Comparison of ENCODE assay signal across 28 cellular contexts in genomic region chr12:6356374-6356820, GRCh38. TPM values are rescaled to one million over a fixed set of nuclear protein-coding genes. Genes with fewer than 3 reads are reported as not detected.
DNase-seq lines count a peak whose midpoint lies in the region; ATAC-seq, FAIRE-seq and TF ChIP-seq lines count a peak whose summit lies in the region.
"Had no signal": no experiment of that assay in that cellular context is flagged by ENCODE, and none has a peak within 500 bp of the region (broad histone marks: within the 10 kb centered on the region; RNA-seq: fewer than 3 reads in every experiment).

No MANE protein-coding gene starts in this region.

- RAD21 ChIA-PET in GM12878 (lab: Charles Lee; ENCODE audit: unreplicated experiment) = interaction anchor here (0.7 to 1.6 kb wide), 6 partner anchors 11 to 70 kb away, joined by 3 to 9 read pairs (median 3); no protein-coding TSS in a partner anchor

- BruUV-seq in GM12878 (replicated peaks; lab: Mats Ljungman, UMichigan) = no TSS peak

- H3K4me2 ChIP-seq in GM12878 (ENCODE audit: control insufficient read depth, insufficient read depth) (no peak overlapping the region), osteoblast (ENCODE audit: insufficient read depth, low read length) (no peak overlapping the region)

- TF ChIP-seq CTCF in CD14-positive monocyte (IDR thresholded peaks at IDR 0.05) (no peak), GM12878 (IDR thresholded peaks at IDR 0.05 in 2 of 3, conservative IDR thresholded peaks at IDR 0.05 in 1 of 3; ENCODE audit: control insufficient read depth in 2 of 3, extremely low read depth in 1 of 3, insufficient read depth in 1 of 3, low read depth in 3 of 3, low read length in 3 of 3) (no peak), osteoblast (IDR thresholded peaks at IDR 0.05; ENCODE audit: extremely low read depth, low read depth, low read length) (no peak)

- no peak for FAIRE-seq in GM12878 (lab: Jason Lieb, UNC)
- FAIRE-seq: G401.6, GM18507, H54 had no signal

- H3K4me3 Mint-ChIP-seq in CD14-positive monocyte = peak overlapping the region; percentile 32 to 34
- H3K4me3 Mint-ChIP-seq: IgD-negative memory B cell had no signal

- H3K36me3 ChIP-seq in GM12878 (ENCODE audit: control insufficient read depth in 2 of 2, insufficient read depth in 2 of 2, low read length in 1 of 2) (no peaks in the 10 kb centered on the region), osteoblast (ENCODE audit: insufficient read depth, low read length) (no peaks in the 10 kb centered on the region)

- H2AFZ ChIP-seq in GM12878 (ENCODE audit: control insufficient read depth, low read depth, low read length) (no peak overlapping the region), osteoblast (ENCODE audit: low read length) (no peak overlapping the region)

- POLR2A ChIA-PET in GM12878 (lab: Charles Lee) = interaction anchor here (1.0 to 1.4 kb wide), 3 partner anchors 20 to 109 kb away, joined by 3 to 4 read pairs (median 3); no protein-coding TSS in a partner anchor

- H4K20me1 ChIP-seq in GM12878 (ENCODE audit: control insufficient read depth, insufficient read depth) = no peaks in the 10 kb centered on the region
- no peaks in the 10 kb centered on the region for H4K20me1 ChIP-seq in osteoblast (ENCODE audit: insufficient read depth, low read length)

- H3K4me1 ChIP-seq in GM12878 (ENCODE audit: control insufficient read depth, insufficient read depth, low read length) (no peaks in the 10 kb centered on the region; the same call in 1 of the 2 replicates), osteoblast (ENCODE audit: insufficient read depth, low read length) (no peaks in the 10 kb centered on the region)

- H3K9me3 ChIP-seq in GM12878 (replicated peaks; ENCODE audit: control insufficient read depth, insufficient read depth, low read length) (no peaks in the 10 kb centered on the region), osteoblast (ENCODE audit: low read depth, low read length) (no peaks in the 10 kb centered on the region)

- 46% methylated on average over 5 of the region's 5 CpGs for WGBS in GM12878 (ENCODE audit: insufficient coverage, insufficient replicate concordance, low lambda C conversion rate, missing lambda C conversion rate)

- no peak for TF ChIP-seq RAD21 in GM12878 (IDR thresholded peaks at IDR 0.05; ENCODE audit: insufficient read depth, low read depth, low read length)

- no peak for TF ChIP-seq EP300 in GM12878 (IDR thresholded peaks at IDR 0.05; ENCODE audit: borderline replicate concordance in 1 of 2, control insufficient read depth in 1 of 2, low read depth in 2 of 2, low read length in 2 of 2)

- no peaks in the 10 kb centered on the region for H3K36me3 Mint-ChIP-seq in CD14-positive monocyte
- H3K36me3 Mint-ChIP-seq: CD8-positive, alpha-beta memory T cell; IgD-negative memory B cell had no signal

- no peaks in the 10 kb centered on the region for H3K79me2 ChIP-seq in GM12878 (ENCODE audit: control insufficient read depth, insufficient read depth, low read length)
- no peaks in the 10 kb centered on the region for H3K79me2 ChIP-seq in osteoblast (ENCODE audit: insufficient read depth, low read length)

- no peak for TF ChIP-seq POLR2A in GM12878 (IDR thresholded peaks at IDR 0.05; ENCODE audit: low read depth, low read length)

- H3K27ac ChIP-seq in GM12878 (ENCODE audit: control insufficient read depth, insufficient read depth) (no peak overlapping the region), osteoblast (ENCODE audit: low read depth, low read length) (no peak overlapping the region)

- H3K4me3 ChIP-seq in GM12878 (no peak overlapping the region), osteoblast (ENCODE audit: insufficient read depth, low read length) (no peak overlapping the region)

- CTCF ChIA-PET in GM12878 (lab: Yijun Ruan, JAX) = interaction anchor here (0.9 to 2.9 kb wide), 6 partner anchors 11 to 175 kb away, joined by 3 to 11 read pairs (median 6); no protein-coding TSS in a partner anchor

- H3K9ac ChIP-seq in GM12878 (ENCODE audit: control insufficient read depth, insufficient read depth, low read length) = no peak overlapping the region

- H3K27ac Mint-ChIP-seq in CD14-positive monocyte = peak overlapping the region; percentile 77 to 95 (median 88)
- H3K27ac Mint-ChIP-seq: IgD-negative memory B cell had no signal

- H3K27me3 ChIP-seq in GM12878 (replicated peaks in 1 of 2; ENCODE audit: control insufficient read depth in 2 of 2, insufficient read depth in 2 of 2, low read length in 1 of 2) = no peaks in the 10 kb centered on the region; a peak in 1 of 4 replicates
- H3K27me3 ChIP-seq in osteoblast (ENCODE audit: insufficient read depth, low read length) = peaks cover 2% of the 10 kb centered on the region

- SMC1A ChIA-PET in GM12878 (lab: Charles Lee; ENCODE audit: uncharacterized antibody, unreplicated experiment) = interaction anchor here (1.0 to 1.2 kb wide), 2 partner anchors 10 to 33 kb away, joined by 4 read pairs; no protein-coding TSS in a partner anchor

- intact Hi-C loops in CD14-positive monocyte (cut with micrococcal nuclease) (loop anchor here in 1 of 2 donors (2.0 kb wide), 1 partner anchor 14 kb away; the partner anchor contains the start of gene TNFRSF1A), GM12878 (cut with micrococcal nuclease; ENCODE audit: unreplicated experiment) (no loop called here), posterior vena cava (cut with DNase I) (no loop called here)

- H3K27me3 Mint-ChIP-seq in CD14-positive monocyte (ENCODE audit: low read depth in 3 of 3) = peaks cover 0 to 6% (median 0%) of the 10 kb centered on the region in 3 donors
- H3K27me3 Mint-ChIP-seq: CD8-positive, alpha-beta memory T cell had no signal

- ATAC-seq in GM12878 (no peak), GM21825 (IDR thresholded peaks at IDR 0.05; ENCODE audit: unreplicated experiment) (no peak)
- ATAC-seq: Right ventricle myocardium inferior had no signal

- peaks cover 84% of the 10 kb centered on the region for H3K4me1 Mint-ChIP-seq in CD14-positive monocyte

- peaks cover 0 to 3% (median 0%) of the 10 kb centered on the region in 7 donors for H3K9me3 Mint-ChIP-seq in CD14-positive monocyte
- H3K9me3 Mint-ChIP-seq: CD8-positive, alpha-beta memory T cell; IgD-negative memory B cell had no signal

- in situ Hi-C loops in GM12878 (cut with MboI) = no loop called here

- DNase-seq in AG20443 (ENCODE audit: low spot score) = peak; percentile 1
- no peak for DNase-seq in CD14-positive monocyte (ENCODE audit: low spot score)
- DNase-seq in GM12878 (ENCODE audit: low read depth, low spot score) = no peak
- peak; percentile 67 for DNase-seq in osteoblast (ENCODE audit: insufficient read length, low spot score, missing footprints)
- DNase-seq in posterior vena cava (ENCODE audit: low spot score) = no peak
- no peak for DNase-seq in NK-92 (lab: John Stamatoyannopoulos, UW; ENCODE audit: unreplicated experiment)
- DNase-seq: C1 segment of cervical spinal cord; Calu3; CD8-positive, alpha-beta memory T cell; DMS153; Kasumi-1; NCI-H1417; NCI-H1694 treated with DMSO at 0.1 percent for 48 hours; NCI-H2081 treated with DMSO at 0.1 percent for 48 hours; NCI-H2171 treated with DMSO at 0.1 percent for 48 hours; NCI-H524 treated with DMSO at 0.1 percent for 48 hours; NCI-H82 had no signal

RNA-seq across cellular contexts. Expression of gene TNFRSF1A, which starts 14.5 kb away (rescaled TPM):
- polyA plus RNA-seq in CD14-positive monocyte (100 to 1,000 TPM; 108 to 157 TPM), GM12878 (2011; rRNA removed) (16.5 and 18.9 TPM in 2 replicates), GM12878 (2014; fragmentation: Illumina TruSeq; extraction: Trizol) (6.4 and 14.8 TPM in 2 replicates), GM12878 (2014; fragmentation: Nextera tagmentation; extraction: Ambion mirVana) (under 1 TPM; 0.24 to 0.77 TPM), GM12878 (2014; rRNA removed) (12.7 and 13.1 TPM in 2 replicates), GM12878 (2016; fragmentation: Nextera tagmentation; extraction: Ambion mirVana) (10 to 100 TPM; 10.6 to 13.0 TPM)
- 25.3 and 26.1 TPM in 2 replicates for total RNA-seq in GM12878 (2013; cell fraction: nucleolus; rRNA removed)
- total RNA-seq in GM12878 (2014; rRNA removed) (11.7 and 14.1 TPM in 2 replicates), GM12878 (2014; rRNA removed; fragmentation: Illumina TruSeq; extraction: Trizol) (7.3 and 9.8 TPM in 2 replicates), GM12878 (2021) (16.2 and 16.5 TPM in 2 replicates), osteoblast (228 and 255 TPM in 2 replicates), posterior vena cava (100 to 1,000 TPM; 190 to 194 TPM)
- polyA plus RNA-seq in GM12878 (2011; ENCODE audit: low read depth) = 4.1 TPM
- polyA plus RNA-seq in GM12878 (2011; cell fraction: cytosol; rRNA removed) = 16.0 and 25.6 TPM in 2 replicates
- 30.0 and 37.3 TPM in 2 replicates for polyA plus RNA-seq in GM12878 (2011; cell fraction: nucleus; rRNA removed)
- polyA plus RNA-seq in GM12878 (2012) = 7.0 and 13.2 TPM in 2 replicates
- polyA minus RNA-seq in GM12878 (2011; rRNA and poly(A)+ RNA removed) = 22.5 and 36.4 TPM in 2 replicates
- 13.6 and 15.8 TPM in 2 replicates for polyA minus RNA-seq in GM12878 (2011; cell fraction: cytosol; rRNA and poly(A)+ RNA removed)
- 24.8 and 42.8 TPM in 2 replicates for polyA minus RNA-seq in GM12878 (2011; cell fraction: nucleus; rRNA and poly(A)+ RNA removed)

RNA-seq across cellular contexts. Expression of gene SCNN1A, which starts 19.0 kb away (rescaled TPM):
- polyA plus RNA-seq in CD14-positive monocyte = under 1 TPM; 0.11 to 0.63 TPM
- not detected in 2 replicates for total RNA-seq in GM12878 (2013; cell fraction: nucleolus; rRNA removed)
- total RNA-seq in GM12878 (2014; rRNA removed) = not detected in 2 replicates
- total RNA-seq in GM12878 (2014; rRNA removed; fragmentation: Illumina TruSeq; extraction: Trizol) = not detected in 2 replicates
- total RNA-seq in GM12878 (2021) = 0.56 and 0.69 TPM in 2 replicates
- not detected for polyA plus RNA-seq in GM12878 (2011; ENCODE audit: low read depth)
- not detected in 2 replicates for polyA plus RNA-seq in GM12878 (2011; rRNA removed)
- polyA plus RNA-seq in GM12878 (2011; cell fraction: cytosol; rRNA removed) = not detected in 2 replicates
- polyA plus RNA-seq in GM12878 (2011; cell fraction: nucleus; rRNA removed) = not detected in 2 replicates
- polyA plus RNA-seq in GM12878 (2012) = not detected in 2 replicates
- polyA plus RNA-seq in GM12878 (2014; fragmentation: Illumina TruSeq; extraction: Trizol) = not detected in 2 replicates
- not detected for polyA plus RNA-seq in GM12878 (2014; fragmentation: Nextera tagmentation; extraction: Ambion mirVana)
- polyA plus RNA-seq in GM12878 (2014; rRNA removed) = 0.03 TPM in 1 of 2 replicates, not detected in the other
- polyA plus RNA-seq in GM12878 (2016; fragmentation: Nextera tagmentation; extraction: Ambion mirVana) = under 1 TPM in 1 of 2 experiments, not detected in 1; 0.14 TPM
- not detected in 2 replicates for polyA minus RNA-seq in GM12878 (2011; rRNA and poly(A)+ RNA removed)
- polyA minus RNA-seq in GM12878 (2011; cell fraction: cytosol; rRNA and poly(A)+ RNA removed) = not detected in 2 replicates
- not detected in 2 replicates for polyA minus RNA-seq in GM12878 (2011; cell fraction: nucleus; rRNA and poly(A)+ RNA removed)
- under 0.01 and 0.36 TPM in 2 replicates for total RNA-seq in osteoblast
- 1 to 10 TPM; 1.9 to 3.3 TPM for total RNA-seq in posterior vena cava
- total RNA-seq: A673, SK-MEL-5 had no signal
- polyA plus RNA-seq: IgD-negative memory B cell had no signal

RNA-seq across cellular contexts. Expression of gene LTBR, which starts 27.6 kb away (rescaled TPM):
- 10 to 100 TPM; 56.4 to 60.6 TPM for polyA plus RNA-seq in CD14-positive monocyte
- total RNA-seq in GM12878 (2013; cell fraction: nucleolus; rRNA removed) = not detected in 2 replicates
- not detected in 2 replicates for total RNA-seq in GM12878 (2014; rRNA removed)
- total RNA-seq in GM12878 (2014; rRNA removed; fragmentation: Illumina TruSeq; extraction: Trizol) = not detected in 2 replicates
- total RNA-seq in GM12878 (2021) = 0.44 and 0.45 TPM in 2 replicates
- polyA plus RNA-seq in GM12878 (2011; ENCODE audit: low read depth) = not detected
- polyA plus RNA-seq in GM12878 (2011; rRNA removed) = not detected in 2 replicates
- not detected in 2 replicates for polyA plus RNA-seq in GM12878 (2011; cell fraction: cytosol; rRNA removed)
- polyA plus RNA-seq in GM12878 (2011; cell fraction: nucleus; rRNA removed) = 0.07 TPM in 1 of 2 replicates, not detected in the other
- 0.23 and 0.31 TPM in 2 replicates for polyA plus RNA-seq in GM12878 (2012)
- not detected in 2 replicates for polyA plus RNA-seq in GM12878 (2014; fragmentation: Illumina TruSeq; extraction: Trizol)
- not detected for polyA plus RNA-seq in GM12878 (2014; fragmentation: Nextera tagmentation; extraction: Ambion mirVana)
- not detected in 2 replicates for polyA plus RNA-seq in GM12878 (2014; rRNA removed)
- under 1 TPM in 1 of 2 experiments, not detected in 1; 0.24 TPM for polyA plus RNA-seq in GM12878 (2016; fragmentation: Nextera tagmentation; extraction: Ambion mirVana)
- polyA minus RNA-seq in GM12878 (2011; rRNA and poly(A)+ RNA removed) = not detected in 2 replicates
- 0.94 and 4.8 TPM in 2 replicates for polyA minus RNA-seq in GM12878 (2011; cell fraction: cytosol; rRNA and poly(A)+ RNA removed)
- polyA minus RNA-seq in GM12878 (2011; cell fraction: nucleus; rRNA and poly(A)+ RNA removed) = 0.48 and 2.2 TPM in 2 replicates
- 110 and 121 TPM in 2 replicates for total RNA-seq in osteoblast
- total RNA-seq in posterior vena cava = 10 to 100 TPM; 86.4 to 92.5 TPM
- polyA plus RNA-seq: CD8-positive, alpha-beta memory T cell; IgD-negative memory B cell had no signal

RNA-seq across cellular contexts. Expression of gene PLEKHG6, which starts 45.9 kb away (rescaled TPM):
- not detected for polyA plus RNA-seq in CD14-positive monocyte
- 2.3 and 2.8 TPM in 2 replicates for total RNA-seq in GM12878 (2013; cell fraction: nucleolus; rRNA removed)
- total RNA-seq in GM12878 (2014; rRNA removed) = 1.0 and 1.4 TPM in 2 replicates
- 0.60 and 0.72 TPM in 2 replicates for total RNA-seq in GM12878 (2014; rRNA removed; fragmentation: Illumina TruSeq; extraction: Trizol)
- 0.90 and 1.5 TPM in 2 replicates for total RNA-seq in GM12878 (2021)
- polyA plus RNA-seq in GM12878 (2011; ENCODE audit: low read depth) = 0.33 TPM
- polyA plus RNA-seq in GM12878 (2011; rRNA removed) = 1.4 and 2.0 TPM in 2 replicates
- 4.7 and 9.6 TPM in 2 replicates for polyA plus RNA-seq in GM12878 (2011; cell fraction: cytosol; rRNA removed)
- 3.3 and 9.4 TPM in 2 replicates for polyA plus RNA-seq in GM12878 (2011; cell fraction: nucleus; rRNA removed)
- 1.6 and 2.4 TPM in 2 replicates for polyA plus RNA-seq in GM12878 (2012)
- polyA plus RNA-seq in GM12878 (2014; fragmentation: Illumina TruSeq; extraction: Trizol) = 0.10 and 0.62 TPM in 2 replicates
- under 1 TPM; 0.10 to 0.20 TPM for polyA plus RNA-seq in GM12878 (2014; fragmentation: Nextera tagmentation; extraction: Ambion mirVana)
- polyA plus RNA-seq in GM12878 (2014; rRNA removed) = 1.6 and 4.0 TPM in 2 replicates
- 1 to 10 TPM; 1.4 to 2.3 TPM for polyA plus RNA-seq in GM12878 (2016; fragmentation: Nextera tagmentation; extraction: Ambion mirVana)
- polyA minus RNA-seq in GM12878 (2011; rRNA and poly(A)+ RNA removed) = 1.7 and 9.9 TPM in 2 replicates
- 2.7 and 6.9 TPM in 2 replicates for polyA minus RNA-seq in GM12878 (2011; cell fraction: cytosol; rRNA and poly(A)+ RNA removed)
- polyA minus RNA-seq in GM12878 (2011; cell fraction: nucleus; rRNA and poly(A)+ RNA removed) = 0.60 and 6.0 TPM in 2 replicates
- total RNA-seq in osteoblast = not detected in 2 replicates
- under 1 TPM in 1 of 2 donors, not detected in 1; 0.51 TPM for total RNA-seq in posterior vena cava
- total RNA-seq: A673; CD8-positive, alpha-beta memory T cell; Daoy; HT1080; MCF 10A; SK-MEL-5 had no signal
- polyA plus RNA-seq: IgD-negative memory B cell had no signal

Comparison
In these comparisons a context has a peak if more than half of its experiments do, and no peak if none do; other contexts are left out.
1. DNase-seq: peak in AG20443 (single experiment) and osteoblast (single experiment); none in CD14-positive monocyte (single experiment), GM12878 (single experiment), posterior vena cava (single experiment) and NK-92 (single experiment).
2. RNA of gene LTBR, which starts 27.6 kb away (total RNA-seq): 110 to 121 TPM in osteoblast and 86.4 to 92.5 TPM in posterior vena cava; 0.44 to 0.45 TPM in GM12878; every median in the first group is over 10 times any median in the second.